ENCODE assay signal across 8 cellular contexts in genomic region chr2:60550984-60551240, GRCh38. TPM values are rescaled to one million over a fixed set of nuclear protein-coding genes. Genes with fewer than 3 reads are reported as not detected.
A peak's percentile ranks its signal among the peaks of the same experiment; 100 is the strongest.
DNase-seq lines count a peak whose midpoint lies in the region; ATAC-seq and TF ChIP-seq lines count a peak whose summit lies in the region.

No MANE protein-coding gene starts in this region.

- intact Hi-C loops in lower leg skin (cut with DNase I; ENCODE audit: low total_unique reads) (no loop called here), head of caudate nucleus (cut with DNase I) (loop anchor here (5.0 kb wide), 2 partner anchors 254 to 1249 kb away; no protein-coding TSS in a partner anchor)

- peak overlapping the region; percentile 28 for H3K27ac Mint-ChIP-seq in activated naive CD4-positive, alpha-beta T cell treated with anti-CD3 and anti-CD28 coated beads, Interleukin-2, amount 10 ng/mL, durations not matched to agents 7 days and 5 days
- H3K27ac Mint-ChIP-seq in activated naive CD4-positive, alpha-beta T cell treated with anti-CD3 and anti-CD28 coated beads, Interleukin-2, amount 50 U/mL, for 72 hours: no peak overlapping the region
- H3K27ac Mint-ChIP-seq in activated naive CD8-positive, alpha-beta T cell treated with anti-CD3 and anti-CD28 coated beads for 36 hours: no peak overlapping the region

- H3K4me3 Mint-ChIP-seq in activated naive CD4-positive, alpha-beta T cell treated with anti-CD3 and anti-CD28 coated beads, Interleukin-2, amount 10 ng/mL, durations not matched to agents 7 days and 5 days: peak overlapping the region; percentile 80
- peak overlapping the region; percentile 52 for H3K4me3 Mint-ChIP-seq in activated naive CD8-positive, alpha-beta T cell treated with anti-CD3 and anti-CD28 coated beads for 36 hours

- H3K27ac ChIP-seq in thoracic aorta: no peak overlapping the region

- DNase-seq in activated naive CD4-positive, alpha-beta T cell treated with anti-CD3 and anti-CD28 coated beads, Interleukin-2, amount 10 ng/mL, durations not matched to agents 7 days and 5 days: no peak
- DNase-seq in activated naive CD4-positive, alpha-beta T cell treated with anti-CD3 and anti-CD28 coated beads, Interleukin-2, amount 50 U/mL, for 72 hours (ENCODE audit: low spot score in 2 of 2): no peak
- no peak for DNase-seq in activated naive CD8-positive, alpha-beta T cell treated with anti-CD3 and anti-CD28 coated beads for 36 hours
- DNase-seq in lower leg skin (ENCODE audit: low spot score in 2 of 2) (no peak), thoracic aorta (ENCODE audit: low spot score) (no peak), head of caudate nucleus (no peak)
- DNase-seq in stimulated activated naive CD4-positive, alpha-beta T cell treated with Interleukin-2 at 50 U/mL for 16 hours (lab: John Stamatoyannopoulos, UW): no peak

- no peak for TF ChIP-seq CTCF in lower leg skin (IDR thresholded peaks at IDR 0.05)
- TF ChIP-seq CTCF in thoracic aorta (IDR thresholded peaks at IDR 0.05): no peak

- H3K4me3 ChIP-seq in lower leg skin (ENCODE audit: low read depth, poor library complexity, severe bottlenecking) (peak overlapping the region; percentile 65), thoracic aorta (peak overlapping the region; percentile 93)

- H3K9me3 ChIP-seq in thoracic aorta: no peaks in the 10 kb centered on the region

- H3K4me1 ChIP-seq in thoracic aorta (ENCODE audit: control insufficient read depth in 1 of 2, low read depth in 2 of 2): peaks cover 54 to 66% of the 10 kb centered on the region in 2 donors

- no peaks in the 10 kb centered on the region for H3K36me3 ChIP-seq in thoracic aorta

- H3K9me3 Mint-ChIP-seq in activated naive CD4-positive, alpha-beta T cell treated with anti-CD3 and anti-CD28 coated beads, Interleukin-2, amount 10 ng/mL, durations not matched to agents 7 days and 5 days: no peaks in the 10 kb centered on the region
- no peaks in the 10 kb centered on the region for H3K9me3 Mint-ChIP-seq in activated naive CD4-positive, alpha-beta T cell treated with anti-CD3 and anti-CD28 coated beads, Interleukin-2, amount 50 U/mL, for 72 hours
- H3K9me3 Mint-ChIP-seq in activated naive CD8-positive, alpha-beta T cell treated with anti-CD3 and anti-CD28 coated beads for 36 hours: no peaks in the 10 kb centered on the region

- 9 to 11% methylated on average over 9 of the region's 9 CpGs for WGBS in lower leg skin, 2 donors

- H3K4me1 Mint-ChIP-seq in activated naive CD4-positive, alpha-beta T cell treated with anti-CD3 and anti-CD28 coated beads, Interleukin-2, amount 10 ng/mL, durations not matched to agents 7 days and 5 days: peaks cover 43% of the 10 kb centered on the region
- peaks cover 23% of the 10 kb centered on the region for H3K4me1 Mint-ChIP-seq in activated naive CD8-positive, alpha-beta T cell treated with anti-CD3 and anti-CD28 coated beads for 36 hours

- TF ChIP-seq POLR2A in lower leg skin (IDR thresholded peaks at IDR 0.05): no peak

- CTCF ChIA-PET in activated naive CD4-positive, alpha-beta T cell treated with anti-CD3 and anti-CD28 coated beads, Interleukin-2, amount 10 ng/mL, durations not matched to agents 7 days and 5 days (lab: Charles Lee): interaction anchor here (1.5 to 2.5 kb wide), 5 partner anchors 10 to 1526 kb away, joined by 3 to 11 read pairs (median 6); no protein-coding TSS in a partner anchor

- peaks cover 5% of the 10 kb centered on the region for H3K27me3 ChIP-seq in thoracic aorta (replicated peaks; ENCODE audit: insufficient read depth)

- no peaks in the 10 kb centered on the region for H3K36me3 Mint-ChIP-seq in activated naive CD4-positive, alpha-beta T cell treated with anti-CD3 and anti-CD28 coated beads, Interleukin-2, amount 10 ng/mL, durations not matched to agents 7 days and 5 days
- H3K36me3 Mint-ChIP-seq in activated naive CD4-positive, alpha-beta T cell treated with anti-CD3 and anti-CD28 coated beads, Interleukin-2, amount 50 U/mL, for 72 hours: no peaks in the 10 kb centered on the region
- H3K36me3 Mint-ChIP-seq in activated naive CD8-positive, alpha-beta T cell treated with anti-CD3 and anti-CD28 coated beads for 36 hours: no peaks in the 10 kb centered on the region

- peaks cover 80% of the 10 kb centered on the region for H3K27me3 Mint-ChIP-seq in activated naive CD4-positive, alpha-beta T cell treated with anti-CD3 and anti-CD28 coated beads, Interleukin-2, amount 10 ng/mL, durations not matched to agents 7 days and 5 days
- peaks cover 94% of the 10 kb centered on the region for H3K27me3 Mint-ChIP-seq in activated naive CD8-positive, alpha-beta T cell treated with anti-CD3 and anti-CD28 coated beads for 36 hours

- ATAC-seq in activated naive CD4-positive, alpha-beta T cell treated with anti-CD3 and anti-CD28 coated beads, Interleukin-2, amount 50 U/mL, for 72 hours: no peak
- ATAC-seq in thoracic aorta (ENCODE audit: insufficient number of reproducible peaks, low FRiP score, low read depth): no peak
- ATAC-seq in HG03432 (IDR thresholded peaks at IDR 0.05; ENCODE audit: unreplicated experiment): no peak

RNA-seq across cellular contexts. Expression of gene BCL11A, which starts 2.5 kb away (rescaled TPM):
- under 1 TPM; 0.05 to 0.25 TPM for total RNA-seq in activated naive CD4-positive, alpha-beta T cell treated with anti-CD3 and anti-CD28 coated beads, Interleukin-2, amount 50 U/mL, for 72 hours
- total RNA-seq in activated naive CD8-positive, alpha-beta T cell treated with anti-CD3 and anti-CD28 coated beads for 36 hours: 1 to 10 TPM; 1.6 to 1.8 TPM
- 10 to 100 TPM; 62.8 to 94.4 (median 71.5) TPM for total RNA-seq in lower leg skin
- under 1 TPM; 0.41 to 0.99 TPM for total RNA-seq in thoracic aorta

Comparison
In these comparisons a context has a peak if more than half of its experiments do, and no peak if none do; other contexts are left out.
1. RNA of gene BCL11A, which starts 2.5 kb away (total RNA-seq): 62.8 to 94.4 TPM in lower leg skin; 1.6 to 1.8 TPM in activated naive CD8-positive, alpha-beta T cell treated with anti-CD3 and anti-CD28 coated beads for 36 hours, 0.41 to 0.99 TPM in thoracic aorta and 0.05 to 0.25 TPM in activated naive CD4-positive, alpha-beta T cell treated with anti-CD3 and anti-CD28 coated beads, Interleukin-2, amount 50 U/mL, for 72 hours; every median in the first group is over 10 times any median in the second.